ENCODE assay signal across 19 cellular contexts in genomic region chr13:114039471-114040141, GRCh38.
DNase-seq lines count a peak whose midpoint lies in the region; ATAC-seq and TF ChIP-seq lines count a peak whose summit lies in the region.
"Had no signal": no experiment of that assay in that cellular context is flagged by ENCODE, and none has a peak within 500 bp of the region (broad histone marks: within the 10 kb centered on the region; RNA-seq: fewer than 3 reads in every experiment).

No MANE protein-coding gene starts in this region.

- no peaks in the 10 kb centered on the region for H3K27me3 ChIP-seq in CD8-positive, alpha-beta T cell (ENCODE audit: insufficient read depth, low read length)
- H3K27me3 ChIP-seq in neuronal stem cell (ENCODE audit: control insufficient read depth in 3 of 3, insufficient read depth in 3 of 3, low read depth in 1 of 3, low read length in 3 of 3), result no peaks in the 10 kb centered on the region
- H3K27me3 ChIP-seq: Peyer's patch had no signal

- no peak overlapping the region for H4K8ac ChIP-seq in neuronal stem cell (ENCODE audit: low read depth, low read length)

- CTCF ChIA-PET in CD8-positive, alpha-beta T cell (lab: Charles Lee), result no interaction called here

- peaks cover 59% of the 10 kb centered on the region for H3K36me3 Mint-ChIP-seq in activated T-cell treated with anti-CD3 and anti-CD28 coated beads, Interleukin-2, amount 50 U/mL, for 24 hours (ENCODE audit: low read depth)
- peaks cover 20% of the 10 kb centered on the region for H3K36me3 Mint-ChIP-seq in activated T-cell treated with anti-CD3 and anti-CD28 coated beads, Interleukin-2, amount 50 U/mL, for 4 hours (ENCODE audit: insufficient read depth)
- peaks cover 67% of the 10 kb centered on the region for H3K36me3 Mint-ChIP-seq in CD8-positive, alpha-beta T cell
- H3K36me3 Mint-ChIP-seq in central memory CD8-positive, alpha-beta T cell (ENCODE audit: insufficient read depth), result peaks cover 58% of the 10 kb centered on the region
- peaks cover 4 to 35% (median 12%) of the 10 kb centered on the region in 3 donors for H3K36me3 Mint-ChIP-seq in immature natural killer cell

- H3K9me3 ChIP-seq in CD8-positive, alpha-beta T cell (ENCODE audit: low read length), result no peaks in the 10 kb centered on the region
- peaks cover 8 to 10% of the 10 kb centered on the region in 2 donors for H3K9me3 ChIP-seq in neuronal stem cell (replicated peaks in 1 of 2; ENCODE audit: control insufficient read depth in 2 of 2, insufficient read depth in 1 of 2, low read depth in 1 of 2, low read length in 2 of 2)
- H3K9me3 ChIP-seq: Peyer's patch had no signal

- H4K91ac ChIP-seq in neuronal stem cell (ENCODE audit: low read depth, low read length, poor library complexity), result no peak overlapping the region

- POLR2A ChIA-PET in CD8-positive, alpha-beta T cell (lab: Charles Lee), result no interaction called here

- ATAC-seq in activated T-cell treated with anti-CD3 and anti-CD28 coated beads, Interleukin-2, amount 50 U/mL, for 4 hours, result no peak
- no peak for ATAC-seq in CD8-positive, alpha-beta T cell
- no peak for ATAC-seq in central memory CD8-positive, alpha-beta T cell (replicated peaks; ENCODE audit: extremely low read depth, poor library complexity, severe bottlenecking)
- ATAC-seq in HG03095 (IDR thresholded peaks at IDR 0.05; ENCODE audit: unreplicated experiment), result no peak

- H2AFZ ChIP-seq in neuronal stem cell (ENCODE audit: low read length), result no peak overlapping the region

- peak overlapping the region; percentile 44 for H3K27ac Mint-ChIP-seq in activated T-cell treated with anti-CD3 and anti-CD28 coated beads, Interleukin-2, amount 50 U/mL, for 24 hours
- peak overlapping the region; percentile 69 for H3K27ac Mint-ChIP-seq in CD8-positive, alpha-beta T cell
- H3K27ac Mint-ChIP-seq in central memory CD8-positive, alpha-beta T cell (ENCODE audit: low read depth), result peak overlapping the region; percentile 64
- H3K27ac Mint-ChIP-seq in immature natural killer cell, result peak overlapping the region in 2 of 6 donors; percentile 53 to 57
- H3K27ac Mint-ChIP-seq: IgD-negative memory B cell had no signal

- peaks cover 17% of the 10 kb centered on the region for H3K4me1 ChIP-seq in CD8-positive, alpha-beta T cell (ENCODE audit: insufficient read depth, low read length)
- peaks cover 17 to 24% of the 10 kb centered on the region in 2 donors for H3K4me1 ChIP-seq in neuronal stem cell (ENCODE audit: control insufficient read depth in 2 of 2, insufficient read depth in 1 of 2, low read depth in 1 of 2, low read length in 2 of 2)

- H3K9ac ChIP-seq in neuronal stem cell (ENCODE audit: low read depth, low read length, poor library complexity), result no peak overlapping the region

- peaks cover 3% of the 10 kb centered on the region for H3K79me1 ChIP-seq in neuronal stem cell (ENCODE audit: low read depth, low read length)

- DNase-seq in activated T-cell treated with anti-CD3 and anti-CD28 coated beads, Interleukin-2, amount 50 U/mL, for 24 hours, result no peak
- DNase-seq in activated T-cell treated with anti-CD3 and anti-CD28 coated beads, Interleukin-2, amount 50 U/mL, for 4 hours, result no peak
- DNase-seq in CD8-positive, alpha-beta T cell, result peak in 1 of 7 experiments; percentile 8
- no peak for DNase-seq in central memory CD8-positive, alpha-beta T cell (ENCODE audit: low spot score in 2 of 2)
- DNase-seq in neuronal stem cell (ENCODE audit: low spot score), result no peak
- no peak for DNase-seq in SHP77 (lab: John Stamatoyannopoulos, UW)
- DNase-seq in immature natural killer cell, result no peak
- DNase-seq: GDM1, MV-4-11, NCI-H1694, NCI-H2081, NCI-H2171 treated with DMSO at 0.1 percent for 48 hours, NCI-H446, NCI-H526, Peyer's patch had no signal

- no peak overlapping the region for H3K4me2 ChIP-seq in neuronal stem cell (ENCODE audit: insufficient read depth, low read length, poor library complexity, severe bottlenecking)

- H2BK5ac ChIP-seq in neuronal stem cell (ENCODE audit: low read length), result peak overlapping the region; percentile 3

- no peaks in the 10 kb centered on the region for H3K9me3 Mint-ChIP-seq in activated T-cell treated with anti-CD3 and anti-CD28 coated beads, Interleukin-2, amount 50 U/mL, for 24 hours
- no peaks in the 10 kb centered on the region for H3K9me3 Mint-ChIP-seq in activated T-cell treated with anti-CD3 and anti-CD28 coated beads, Interleukin-2, amount 50 U/mL, for 4 hours
- H3K9me3 Mint-ChIP-seq in CD8-positive, alpha-beta T cell, result no peaks in the 10 kb centered on the region
- no peaks in the 10 kb centered on the region for H3K9me3 Mint-ChIP-seq in central memory CD8-positive, alpha-beta T cell
- H3K9me3 Mint-ChIP-seq in immature natural killer cell, result peaks cover 0 to 6% (median 0%) of the 10 kb centered on the region in 6 donors
- H3K9me3 Mint-ChIP-seq: IgD-negative memory B cell had no signal

- intact Hi-C loops in CD8-positive, alpha-beta T cell (cut with DNase I, micrococcal nuclease), result loop anchor here in 1 of 2 experiments (10.0 kb wide), 1 partner anchor 55 kb away; no protein-coding TSS in a partner anchor

- H2BK120ac ChIP-seq in neuronal stem cell (ENCODE audit: low read depth, low read length), result no peak overlapping the region

- H3K36me3 ChIP-seq in CD8-positive, alpha-beta T cell (ENCODE audit: insufficient read depth, low read length), result peaks cover 60% of the 10 kb centered on the region
- peaks cover 4 to 28% of the 10 kb centered on the region in 2 donors for H3K36me3 ChIP-seq in neuronal stem cell (replicated peaks in 1 of 2; ENCODE audit: control insufficient read depth in 2 of 2, insufficient read depth in 2 of 2, low read length in 2 of 2)
- H3K36me3 ChIP-seq: Peyer's patch had no signal

- H3K4me1 Mint-ChIP-seq in activated T-cell treated with anti-CD3 and anti-CD28 coated beads, Interleukin-2, amount 50 U/mL, for 24 hours (ENCODE audit: low read depth), result peaks cover 32% of the 10 kb centered on the region
- H3K4me1 Mint-ChIP-seq in activated T-cell treated with anti-CD3 and anti-CD28 coated beads, Interleukin-2, amount 50 U/mL, for 4 hours (ENCODE audit: low read depth), result peaks cover 27% of the 10 kb centered on the region
- H3K4me1 Mint-ChIP-seq in CD8-positive, alpha-beta T cell (ENCODE audit: low read depth), result peaks cover 34% of the 10 kb centered on the region
- peaks cover 46% of the 10 kb centered on the region for H3K4me1 Mint-ChIP-seq in central memory CD8-positive, alpha-beta T cell
- H3K4me1 Mint-ChIP-seq in immature natural killer cell, result peaks cover 47 to 66% of the 10 kb centered on the region in 2 donors

- H3K4me3 ChIP-seq in CD8-positive, alpha-beta T cell (ENCODE audit: low read depth, low read length), result no peak overlapping the region
- peak overlapping the region in 1 of 2 donors; percentile 19 for H3K4me3 ChIP-seq in neuronal stem cell (ENCODE audit: low read length in 2 of 2)
- H3K4me3 ChIP-seq: Peyer's patch had no signal

- H3K27ac ChIP-seq in CD8-positive, alpha-beta T cell (ENCODE audit: low read depth, low read length), result no peak overlapping the region
- H3K27ac ChIP-seq in neuronal stem cell (replicated peaks; ENCODE audit: low read length), result no peak overlapping the region
- H3K27ac ChIP-seq: 22Rv1, C4-2B, Peyer's patch had no signal

- H2AK5ac ChIP-seq in neuronal stem cell (ENCODE audit: low read depth, low read length), result no peak overlapping the region

- H3K14ac ChIP-seq in neuronal stem cell (ENCODE audit: low read length), result peak overlapping the region; percentile 63

- H2BK12ac ChIP-seq in neuronal stem cell (ENCODE audit: low read length), result no peak overlapping the region

- no peaks in the 10 kb centered on the region for H3K27me3 Mint-ChIP-seq in activated T-cell treated with anti-CD3 and anti-CD28 coated beads, Interleukin-2, amount 50 U/mL, for 24 hours
- no peaks in the 10 kb centered on the region for H3K27me3 Mint-ChIP-seq in activated T-cell treated with anti-CD3 and anti-CD28 coated beads, Interleukin-2, amount 50 U/mL, for 4 hours (ENCODE audit: low read depth)
- no peaks in the 10 kb centered on the region for H3K27me3 Mint-ChIP-seq in CD8-positive, alpha-beta T cell (ENCODE audit: low read depth)
- no peaks in the 10 kb centered on the region for H3K27me3 Mint-ChIP-seq in central memory CD8-positive, alpha-beta T cell
- peaks cover 27 to 50% (median 46%) of the 10 kb centered on the region in 3 donors for H3K27me3 Mint-ChIP-seq in immature natural killer cell (ENCODE audit: low read depth in 3 of 3)
- H3K27me3 Mint-ChIP-seq: IgD-negative memory B cell had no signal

- H2BK15ac ChIP-seq in neuronal stem cell (ENCODE audit: low read length), result no peak overlapping the region

- H3K4ac ChIP-seq in neuronal stem cell (ENCODE audit: low read length), result peak overlapping the region; percentile 12

- no peak overlapping the region for H3K4me3 Mint-ChIP-seq in activated T-cell treated with anti-CD3 and anti-CD28 coated beads, Interleukin-2, amount 50 U/mL, for 24 hours
- H3K4me3 Mint-ChIP-seq in activated T-cell treated with anti-CD3 and anti-CD28 coated beads, Interleukin-2, amount 50 U/mL, for 4 hours, result no peak overlapping the region
- H3K4me3 Mint-ChIP-seq in CD8-positive, alpha-beta T cell, result no peak overlapping the region
- no peak overlapping the region for H3K4me3 Mint-ChIP-seq in central memory CD8-positive, alpha-beta T cell
- no peak overlapping the region for H3K4me3 Mint-ChIP-seq in immature natural killer cell
- H3K4me3 Mint-ChIP-seq: IgD-negative memory B cell had no signal

- no peak for TF ChIP-seq CTCF in CD8-positive, alpha-beta T cell (IDR thresholded peaks at IDR 0.05)

- no CpG with 5 or more reads among the region's 26 CpGs for WGBS in neuronal stem cell (ENCODE audit: extremely low coverage in 2 of 2, insufficient read length in 2 of 2, insufficient replicate concordance in 1 of 2), 2 donors

- H3K23ac ChIP-seq in neuronal stem cell (ENCODE audit: low read depth, low read length, poor library complexity), result peak overlapping the region; percentile 20

- peak overlapping the region; percentile 58 for H3K18ac ChIP-seq in neuronal stem cell (ENCODE audit: low read length)
